Comparison of ENCODE assay signal across 14 cellular contexts in the genomic region with DNA sequence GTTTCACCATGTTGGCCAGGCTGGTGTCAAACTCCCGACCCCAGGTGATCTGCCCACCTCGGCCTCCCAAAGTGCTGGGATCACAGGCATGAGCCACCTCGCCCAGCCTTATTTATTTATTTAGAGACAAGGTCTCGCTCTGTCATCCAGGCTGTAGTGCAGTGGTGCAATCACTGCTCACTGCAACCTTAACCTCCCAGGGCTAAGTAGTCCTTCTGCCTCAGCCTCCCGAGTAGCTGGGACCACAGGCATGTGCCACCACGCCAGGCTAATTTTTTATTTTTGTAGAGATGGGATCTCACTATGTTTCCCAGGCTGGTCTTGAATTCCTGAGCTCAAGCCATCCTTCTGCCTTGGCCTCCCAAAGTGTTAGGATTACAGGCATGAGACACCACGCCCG. TPM values are rescaled to one million over a fixed set of nuclear protein-coding genes. Genes with fewer than 3 reads are reported as not detected.
"Had no signal": no experiment of that assay in that cellular context is flagged by ENCODE, and none has a peak within 500 bp of the region (broad histone marks: within the 10 kb centered on the region; RNA-seq: fewer than 3 reads in every experiment).

No MANE protein-coding gene starts in this region.

RNA-seq across cellular contexts. Expression of gene BCAM, which starts 25.5 kb away (rescaled TPM):
- total RNA-seq: activated naive CD4-positive, alpha-beta T cell treated with anti-CD3 and anti-CD28 coated beads for 36 hours; activated naive CD8-positive, alpha-beta T cell treated with anti-CD3 and anti-CD28 coated beads for 36 hours; activated naive CD8-positive, alpha-beta T cell treated with anti-CD3 and anti-CD28 coated beads, Interleukin-2, amount 10 ng/mL, durations not matched to agents 7 days and 5 days; activated T-helper 1 cell treated with anti-CD3 and anti-CD28 coated beads, Interleukin-12 subunit alpha, Interleukin-12 subunit beta, Interleukin-2, Interleukin-4 antibody, amounts not matched to agents 30 ng/mL and 10 ng/mL and 1 ng/mL, durations not matched to agents 14 hours and 24 hours and 36 hours; activated T-helper 17 cell treated with anti-CD3 and anti-CD28 coated beads, Interleukin-2, amount 50 U/mL, for 72 hours; activated T-helper 2 cell treated with anti-CD3 and anti-CD28 coated beads, Interferon-gamma antibody, Interleukin-2, Interleukin-4, amounts not matched to agents 10 μg/mL and 5 μg/mL and 100 μg/mL, durations not matched to agents 14 hours and 24 hours and 36 hours had no signal

RNA-seq across cellular contexts. Expression of gene CBLC, which starts 56.7 kb away (rescaled TPM):
- total RNA-seq: activated naive CD4-positive, alpha-beta T cell treated with anti-CD3 and anti-CD28 coated beads for 36 hours; activated naive CD4-positive, alpha-beta T cell treated with anti-CD3 and anti-CD28 coated beads, Interleukin-2, amount 50 U/mL, for 72 hours; activated naive CD8-positive, alpha-beta T cell treated with anti-CD3 and anti-CD28 coated beads for 36 hours; activated naive CD8-positive, alpha-beta T cell treated with anti-CD3 and anti-CD28 coated beads, Interleukin-2, amount 10 ng/mL, durations not matched to agents 7 days and 5 days; activated T-cell treated with anti-CD3 and anti-CD28 coated beads, Interleukin-2, amount 50 U/mL, for 72 hours; activated T-helper 1 cell treated with anti-CD3 and anti-CD28 coated beads, Interleukin-12 subunit alpha, Interleukin-12 subunit beta, Interleukin-2, Interleukin-4 antibody, amounts not matched to agents 30 ng/mL and 10 ng/mL and 1 ng/mL, durations not matched to agents 14 hours and 24 hours and 36 hours; activated T-helper 17 cell treated with anti-CD3 and anti-CD28 coated beads, Interleukin-2, amount 50 U/mL, for 72 hours; activated T-helper 2 cell treated with anti-CD3 and anti-CD28 coated beads, Interferon-gamma antibody, Interleukin-2, Interleukin-4, amounts not matched to agents 10 μg/mL and 5 μg/mL and 100 μg/mL, durations not matched to agents 14 hours and 24 hours and 36 hours; aorta; ascending aorta; astrocyte; cardiac muscle cell; cardiac septum; chondrocyte had no signal
